Comparison of ENCODE assay signal across 1 cellular context in the genomic region with DNA sequence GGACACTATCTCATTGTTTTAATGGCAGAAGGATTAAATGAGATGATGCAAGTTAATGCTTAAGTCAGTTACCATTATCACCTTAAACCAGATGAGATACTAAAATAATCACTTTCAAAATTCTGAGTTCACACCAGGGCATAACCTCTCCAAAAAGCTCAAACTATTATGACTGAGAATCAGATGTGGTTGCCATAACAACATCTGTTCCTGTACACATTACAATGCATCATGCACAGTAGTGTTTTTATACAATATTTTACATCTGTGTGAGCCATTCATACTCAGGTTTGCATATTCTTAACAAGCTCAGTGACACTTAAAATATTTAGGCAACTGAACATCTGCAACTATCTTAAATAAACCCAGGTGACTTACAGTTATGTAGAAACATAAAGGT.
TF ChIP-seq lines count a peak whose summit lies in the region.

No MANE protein-coding gene starts in this region.

TF ChIP-seq in HepG2, 621 proteins besides CTCF, POLR2A, EP300 and RAD21:
- peak; percentile 50; the same call in 1 of the 2 replicates for TF ChIP-seq RFX1 (IDR thresholded peaks at IDR 0.05)
- TF ChIP-seq PLRG1 (conservative IDR thresholded peaks at IDR 0.05) = no peak
- TF ChIP-seq, protein P1, sequence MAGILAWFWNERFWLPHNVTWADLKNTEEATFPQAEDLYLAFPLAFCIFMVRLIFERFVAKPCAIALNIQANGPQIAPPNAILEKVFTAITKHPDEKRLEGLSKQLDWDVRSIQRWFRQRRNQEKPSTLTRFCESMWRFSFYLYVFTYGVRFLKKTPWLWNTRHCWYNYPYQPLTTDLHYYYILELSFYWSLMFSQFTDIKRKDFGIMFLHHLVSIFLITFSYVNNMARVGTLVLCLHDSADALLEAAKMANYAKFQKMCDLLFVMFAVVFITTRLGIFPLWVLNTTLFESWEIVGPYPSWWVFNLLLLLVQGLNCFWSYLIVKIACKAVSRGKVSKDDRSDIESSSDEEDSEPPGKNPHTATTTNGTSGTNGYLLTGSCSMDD (CRISPR knock-in tag; IDR thresholded peaks at IDR 0.05) = no peak
- TF ChIP-seq, protein P2, sequence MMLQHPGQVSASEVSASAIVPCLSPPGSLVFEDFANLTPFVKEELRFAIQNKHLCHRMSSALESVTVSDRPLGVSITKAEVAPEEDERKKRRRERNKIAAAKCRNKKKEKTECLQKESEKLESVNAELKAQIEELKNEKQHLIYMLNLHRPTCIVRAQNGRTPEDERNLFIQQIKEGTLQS (CRISPR knock-in tag; IDR thresholded peaks at IDR 0.05) = no peak
